ENCODE assay signal across 12 cellular contexts in the genomic region with DNA sequence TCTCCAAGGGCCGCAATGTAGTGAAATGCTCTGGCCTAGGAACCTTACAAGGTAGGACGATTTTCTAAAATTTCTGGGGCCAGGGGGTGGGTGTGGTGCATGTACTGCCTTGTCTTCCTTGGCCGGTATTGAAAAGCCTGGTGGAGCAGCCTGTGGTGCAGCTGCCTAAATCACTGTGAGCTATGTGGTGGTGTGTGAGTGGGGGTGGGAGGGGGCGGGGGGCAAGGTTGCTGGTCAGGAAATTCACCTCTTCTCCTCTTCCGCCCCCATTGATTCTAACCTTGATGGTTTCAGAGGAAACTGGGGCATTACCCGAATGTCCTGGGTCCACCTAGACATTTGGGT.
DNase-seq lines count a peak whose midpoint lies in the region; ATAC-seq and TF ChIP-seq lines count a peak whose summit lies in the region.
"Had no signal": no experiment of that assay in that cellular context is flagged by ENCODE, and none has a peak within 500 bp of the region (broad histone marks: within the 10 kb centered on the region; RNA-seq: fewer than 3 reads in every experiment).

No MANE protein-coding gene starts in this region.

- peak overlapping the region; percentile 83 for H3K27ac Mint-ChIP-seq in endothelial cell (ENCODE audit: unreplicated experiment)
- H3K27ac Mint-ChIP-seq: activated naive CD4-positive, alpha-beta T cell treated with anti-CD3 and anti-CD28 coated beads, Interleukin-2, amount 50 U/mL, for 72 hours had no signal

- H3K4me3 Mint-ChIP-seq in endothelial cell (ENCODE audit: unreplicated experiment), result peak overlapping the region; percentile 87

- WGBS in liver, result 41% methylated on average over 6 of the region's 6 CpGs

- H3K4me1 ChIP-seq in right atrium auricular region (peaks cover 0 to 17% of the 10 kb centered on the region in 2 donors), liver (ENCODE audit: control insufficient read depth in 4 of 4, insufficient read depth in 4 of 4, low read length in 3 of 4) (peaks cover 2 to 49% (median 7%) of the 10 kb centered on the region in 4 donors)

- no peaks in the 10 kb centered on the region for H3K9me3 Mint-ChIP-seq in endothelial cell (ENCODE audit: unreplicated experiment)
- H3K9me3 Mint-ChIP-seq: activated naive CD4-positive, alpha-beta T cell treated with anti-CD3 and anti-CD28 coated beads, Interleukin-2, amount 50 U/mL, for 72 hours had no signal

- ATAC-seq in Right ventricle myocardium inferior, result peak; percentile 12
- no peak for ATAC-seq in GM18861 (IDR thresholded peaks at IDR 0.05; ENCODE audit: unreplicated experiment)
- ATAC-seq: activated naive CD4-positive, alpha-beta T cell treated with anti-CD3 and anti-CD28 coated beads, Interleukin-2, amount 50 U/mL, for 72 hours had no signal

- intact Hi-C loops in Right ventricle myocardium inferior (cut with DNase I), result no loop called here

- H3K27ac ChIP-seq in right atrium auricular region, result no peak overlapping the region
- H3K27ac ChIP-seq in liver (ENCODE audit: low read depth in 1 of 2, low read length in 2 of 2), result peak overlapping the region; percentile 86 to 88

- DNase-seq in Right ventricle myocardium inferior (ENCODE audit: missing footprints) (no peak), right atrium auricular region (ENCODE audit: low spot score) (no peak), endothelial cell (ENCODE audit: low spot score) (no peak), RKO (ENCODE audit: low spot score) (no peak), GM20000 (ENCODE audit: low spot score) (no peak)
- no peak for DNase-seq in activated effector memory CD4-positive, alpha-beta T cell treated with anti-CD3 and anti-CD28 coated beads, Interleukin-2, amount 50 U/mL, for 16 hours
- DNase-seq: 8988T, heart right ventricle, MV-4-11 had no signal

- peaks cover 2% of the 10 kb centered on the region for H3K27me3 Mint-ChIP-seq in endothelial cell (ENCODE audit: unreplicated experiment)

- peaks cover 33% of the 10 kb centered on the region for H3K4me1 Mint-ChIP-seq in endothelial cell (ENCODE audit: unreplicated experiment)

- H3K36me3 Mint-ChIP-seq in endothelial cell (ENCODE audit: low read depth, unreplicated experiment), result no peaks in the 10 kb centered on the region
- H3K36me3 Mint-ChIP-seq: activated naive CD4-positive, alpha-beta T cell treated with anti-CD3 and anti-CD28 coated beads, Interleukin-2, amount 50 U/mL, for 72 hours had no signal

- no peak overlapping the region for H3K4me3 ChIP-seq in right atrium auricular region
- H3K4me3 ChIP-seq in liver (ENCODE audit: low read depth in 1 of 3, low read length in 3 of 3), result peak overlapping the region; percentile 33 to 54 (median 42)

- H3K9me3 ChIP-seq in right atrium auricular region (no peaks in the 10 kb centered on the region), liver (ENCODE audit: control insufficient read depth in 4 of 4, low read length in 3 of 4) (no peaks in the 10 kb centered on the region)
- H3K9me3 ChIP-seq: heart right ventricle had no signal

- no peak for TF ChIP-seq CTCF in right atrium auricular region (IDR thresholded peaks at IDR 0.05)
- no peak for TF ChIP-seq CTCF in endothelial cell (IDR thresholded peaks at IDR 0.05; ENCODE audit: unreplicated experiment)
- TF ChIP-seq CTCF in liver (IDR thresholded peaks at IDR 0.05; ENCODE audit: low read depth, low read length, missing input control), result no peak
- TF ChIP-seq CTCF in GM20000 (IDR thresholded peaks at IDR 0.05; ENCODE audit: extremely low read depth, missing control alignments), result no peak

- H3K9ac ChIP-seq in liver (ENCODE audit: low read depth in 1 of 2, low read length in 2 of 2), result peak overlapping the region; percentile 67 to 77

- no peaks in the 10 kb centered on the region for H3K27me3 ChIP-seq in right atrium auricular region
- no peaks in the 10 kb centered on the region for H3K27me3 ChIP-seq in liver (ENCODE audit: control insufficient read depth in 4 of 4, insufficient read depth in 4 of 4, low read length in 3 of 4)
- H3K27me3 ChIP-seq: heart right ventricle had no signal

- no peak for TF ChIP-seq RAD21 in liver (IDR thresholded peaks at IDR 0.05)

- H3K36me3 ChIP-seq in right atrium auricular region, result no peaks in the 10 kb centered on the region
- H3K36me3 ChIP-seq in liver (ENCODE audit: control insufficient read depth in 4 of 4, insufficient read depth in 3 of 4, low read depth in 1 of 4, low read length in 3 of 4), result no peaks in the 10 kb centered on the region
- H3K36me3 ChIP-seq: heart right ventricle had no signal

TF ChIP-seq in liver, 16 proteins besides CTCF, POLR2A, EP300 and RAD21:
- TF ChIP-seq SP1 (IDR thresholded peaks at IDR 0.05), result no peak
- peak; percentile 12 for TF ChIP-seq REST (IDR thresholded peaks at IDR 0.05)
- TF ChIP-seq TAF1 (conservative IDR thresholded peaks at IDR 0.05), result peak; percentile 20
- no peak for TF ChIP-seq ZBTB33 (IDR thresholded peaks at IDR 0.05)
- TF ChIP-seq NR2F2 (IDR thresholded peaks at IDR 0.05), result no peak
- no peak for TF ChIP-seq GABPA (IDR thresholded peaks at IDR 0.05 in 1 of 2, conservative IDR thresholded peaks at IDR 0.05 in 1 of 2)
- TF ChIP-seq FOXA1 (IDR thresholded peaks at IDR 0.05), result no peak
- TF ChIP-seq FOXA2 (IDR thresholded peaks at IDR 0.05), result peak; percentile 2

Comparison
In these comparisons a context has a peak if more than half of its experiments do, and no peak if none do; other contexts are left out.
1. H3K27ac ChIP-seq: peak in liver (2 of 2); none in right atrium auricular region (0 of 2).
2. H3K4me3 ChIP-seq: peak in liver (3 of 3); none in right atrium auricular region (0 of 2).